Comparison of ENCODE assay signal across 24 cellular contexts in the genomic region with DNA sequence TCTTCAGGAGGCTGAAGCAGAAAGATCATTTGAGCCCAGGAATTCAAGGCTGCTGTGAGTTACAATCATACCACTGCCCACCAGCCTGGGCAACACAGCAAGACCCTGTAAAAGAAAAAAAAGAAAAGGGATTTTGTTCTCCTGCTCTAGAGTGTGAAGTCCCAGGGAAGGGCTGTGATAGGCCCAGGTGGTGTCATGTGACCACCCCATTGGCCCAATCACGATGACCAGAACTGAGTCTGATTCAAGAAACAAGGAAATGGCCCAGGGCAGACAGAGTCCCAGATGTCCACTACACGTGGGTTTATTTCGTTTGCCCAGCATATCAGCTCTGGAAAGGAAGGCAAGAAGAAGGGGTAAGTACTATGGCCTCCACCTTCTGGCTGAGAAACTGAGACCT.
DNase-seq lines count a peak whose midpoint lies in the region; ATAC-seq and TF ChIP-seq lines count a peak whose summit lies in the region.
"Had no signal": no experiment of that assay in that cellular context is flagged by ENCODE, and none has a peak within 500 bp of the region (broad histone marks: within the 10 kb centered on the region; RNA-seq: fewer than 3 reads in every experiment).

No MANE protein-coding gene starts in this region.

- H3K4me1 Mint-ChIP-seq in activated CD4-positive, alpha-beta T cell treated with anti-CD3 and anti-CD28 coated beads, Interleukin-2, amount 10 ng/mL, durations not matched to agents 24 days and 14 days = peaks cover 14% of the 10 kb centered on the region
- H3K4me1 Mint-ChIP-seq in type B pancreatic cell (ENCODE audit: unreplicated experiment) = peaks cover 23% of the 10 kb centered on the region

- no peaks in the 10 kb centered on the region for H3F3A ChIP-seq in SU-DHL-6 (ENCODE audit: insufficient read depth)

- H3K27ac Mint-ChIP-seq in activated CD4-positive, alpha-beta T cell treated with anti-CD3 and anti-CD28 coated beads, Interleukin-2, amount 10 ng/mL, durations not matched to agents 24 days and 14 days = no peak overlapping the region
- H3K27ac Mint-ChIP-seq in type B pancreatic cell = no peak overlapping the region
- H3K27ac Mint-ChIP-seq: activated naive CD4-positive, alpha-beta T cell treated with anti-CD3 and anti-CD28 coated beads for 36 hours had no signal

- no peak overlapping the region for H3K4me3 Mint-ChIP-seq in activated CD4-positive, alpha-beta T cell treated with anti-CD3 and anti-CD28 coated beads, Interleukin-2, amount 10 ng/mL, durations not matched to agents 24 days and 14 days
- H3K4me3 Mint-ChIP-seq in type B pancreatic cell = no peak overlapping the region
- H3K4me3 Mint-ChIP-seq: activated naive CD4-positive, alpha-beta T cell treated with anti-CD3 and anti-CD28 coated beads for 36 hours; activated T-cell treated with anti-CD3 and anti-CD28 coated beads, Interleukin-2, amount 50 U/mL, for 4 hours had no signal

- no peaks in the 10 kb centered on the region for H4K20me1 ChIP-seq in SU-DHL-6 (ENCODE audit: low read depth, low read length)

- no peak overlapping the region for H3K9ac ChIP-seq in SU-DHL-6 (ENCODE audit: low read length)

- H3K36me3 ChIP-seq in MG63 = no peaks in the 10 kb centered on the region
- no peaks in the 10 kb centered on the region for H3K36me3 ChIP-seq in SU-DHL-6 (ENCODE audit: low read length)
- H3K36me3 ChIP-seq: thyroid gland had no signal

- H3K79me2 ChIP-seq in SU-DHL-6 (ENCODE audit: insufficient read depth, low read length) = no peaks in the 10 kb centered on the region

- no peaks in the 10 kb centered on the region for H3K9me2 ChIP-seq in SU-DHL-6 (replicated peaks; ENCODE audit: insufficient read depth, low read length)

- no peaks in the 10 kb centered on the region for H3K9me3 Mint-ChIP-seq in activated CD4-positive, alpha-beta T cell treated with anti-CD3 and anti-CD28 coated beads, Interleukin-2, amount 10 ng/mL, durations not matched to agents 24 days and 14 days
- H3K9me3 Mint-ChIP-seq in type B pancreatic cell = no peaks in the 10 kb centered on the region
- H3K9me3 Mint-ChIP-seq: activated naive CD4-positive, alpha-beta T cell treated with anti-CD3 and anti-CD28 coated beads for 36 hours; activated T-cell treated with anti-CD3 and anti-CD28 coated beads, Interleukin-2, amount 50 U/mL, for 4 hours had no signal

- peak; percentile 20 for DNase-seq in activated CD4-positive, alpha-beta T cell treated with anti-CD3 and anti-CD28 coated beads for 48 hours
- no peak for DNase-seq in activated CD4-positive, alpha-beta T cell treated with anti-CD3 and anti-CD28 coated beads, Interleukin-2, amount 10 ng/mL, durations not matched to agents 24 days and 14 days
- DNase-seq in MG63 (peak; percentile 14), left colon (no peak), foreskin melanocyte (no peak), type B pancreatic cell (ENCODE audit: extremely low spot score, unreplicated experiment) (no peak), iPS-NIHi11 (ENCODE audit: low spot score) (no peak)
- DNase-seq: ACHN; activated naive CD4-positive, alpha-beta T cell treated with anti-CD3 and anti-CD28 coated beads for 36 hours; activated T-cell treated with anti-CD3 and anti-CD28 coated beads, Interleukin-2, amount 50 U/mL, for 4 hours; anterior cingulate cortex; caudate nucleus; erythroblast; HCEC 1CT; kidney; NCI-H1105; NCI-H2029 treated with DMSO at 0.1 percent for 48 hours; NCI-H446 treated with DMSO at 0.1 percent for 48 hours; SHP77; small intestine; stimulated activated naive CD4-positive, alpha-beta T cell treated with Interleukin-2 at 50 U/mL for 16 hours; thyroid gland had no signal

- H3K36me3 Mint-ChIP-seq in activated CD4-positive, alpha-beta T cell treated with anti-CD3 and anti-CD28 coated beads, Interleukin-2, amount 10 ng/mL, durations not matched to agents 24 days and 14 days (ENCODE audit: low read depth) = no peaks in the 10 kb centered on the region
- H3K36me3 Mint-ChIP-seq in type B pancreatic cell = no peaks in the 10 kb centered on the region

- no peak for TF ChIP-seq CTCF in SU-DHL-6 (IDR thresholded peaks at IDR 0.05; ENCODE audit: insufficient read depth, low read length, poor library complexity, severe bottlenecking)
- TF ChIP-seq CTCF in type B pancreatic cell (conservative IDR thresholded peaks at IDR 0.05) = no peak

- peaks cover 1% of the 10 kb centered on the region for H3K27me3 Mint-ChIP-seq in activated CD4-positive, alpha-beta T cell treated with anti-CD3 and anti-CD28 coated beads, Interleukin-2, amount 10 ng/mL, durations not matched to agents 24 days and 14 days
- H3K27me3 Mint-ChIP-seq in type B pancreatic cell = peaks cover 6% of the 10 kb centered on the region

- H2AFZ ChIP-seq in SU-DHL-6 (ENCODE audit: low read depth, low read length, severe bottlenecking) = peak overlapping the region; percentile 2

- H3K27me3 ChIP-seq in MG63 (no peaks in the 10 kb centered on the region), SU-DHL-6 (ENCODE audit: low read length) (no peaks in the 10 kb centered on the region)
- H3K27me3 ChIP-seq: thyroid gland had no signal

- no peak overlapping the region for H3K4me2 ChIP-seq in SU-DHL-6 (ENCODE audit: low read depth, low read length, poor library complexity, severe bottlenecking)

- H3K9me3 ChIP-seq in MG63 (no peaks in the 10 kb centered on the region), SU-DHL-6 (ENCODE audit: insufficient read depth, low read length) (no peaks in the 10 kb centered on the region)
- H3K9me3 ChIP-seq: thyroid gland had no signal

- intact Hi-C loops in activated CD4-positive, alpha-beta T cell treated with anti-CD3 and anti-CD28 coated beads, Interleukin-2, amount 10 ng/mL, durations not matched to agents 24 days and 14 days (cut with micrococcal nuclease) = no loop called here
- intact Hi-C loops in left colon (cut with DNase I, micrococcal nuclease) = no loop called here

- H3K4me3 ChIP-seq in MG63 (no peak overlapping the region), SU-DHL-6 (ENCODE audit: insufficient read depth, low read length, poor library complexity, severe bottlenecking) (no peak overlapping the region)
- H3K4me3 ChIP-seq: thyroid gland had no signal

- H3K27ac ChIP-seq in SU-DHL-6 (ENCODE audit: low read depth, low read length) = no peak overlapping the region
- H3K27ac ChIP-seq: C4-2B, thyroid gland had no signal

- ATAC-seq in left colon = peak; percentile 22
- ATAC-seq: activated T-cell treated with anti-CD3 and anti-CD28 coated beads, Interleukin-2, amount 50 U/mL, for 4 hours had no signal

Comparison
In these comparisons a context has a peak if more than half of its experiments do, and no peak if none do; other contexts are left out.
1. DNase-seq: peak in activated CD4-positive, alpha-beta T cell treated with anti-CD3 and anti-CD28 coated beads for 48 hours (single experiment) and MG63 (single experiment); none in activated CD4-positive, alpha-beta T cell treated with anti-CD3 and anti-CD28 coated beads, Interleukin-2, amount 10 ng/mL, durations not matched to agents 24 days and 14 days (single experiment), left colon (0 of 2), foreskin melanocyte (single experiment), type B pancreatic cell (single experiment) and iPS-NIHi11 (single experiment).